Comparison of ENCODE assay signal across 8 cellular contexts in genomic region chr3:122055215-122055614, GRCh38. TPM values are rescaled to one million over a fixed set of nuclear protein-coding genes. Genes with fewer than 3 reads are reported as not detected.
DNase-seq lines count a peak whose midpoint lies in the region; ATAC-seq and TF ChIP-seq lines count a peak whose summit lies in the region.

TSS of gene CD86 (plus strand) at chr3:122055362. CDS start at chr3:122055490, 128 bp downstream.

- intact Hi-C loops in esophagus muscularis mucosa (cut with DNase I), result no loop called here

- no peak for TF ChIP-seq EP300 in esophagus muscularis mucosa (IDR thresholded peaks at IDR 0.05)

- ATAC-seq in GM21360 (IDR thresholded peaks at IDR 0.05; ENCODE audit: unreplicated experiment) (peak; percentile 95), HG03469 (IDR thresholded peaks at IDR 0.05; ENCODE audit: unreplicated experiment) (peak; percentile 89)
- no peak for ATAC-seq in activated naive CD4-positive, alpha-beta T cell treated with anti-CD3 and anti-CD28 coated beads, Interleukin-2, amount 50 U/mL, for 72 hours

- DNase-seq in esophagus muscularis mucosa (ENCODE audit: extremely low spot score), result no peak
- no peak for DNase-seq in activated naive CD4-positive, alpha-beta T cell treated with anti-CD3 and anti-CD28 coated beads, Interleukin-2, amount 50 U/mL, for 72 hours (ENCODE audit: low spot score in 2 of 2)
- DNase-seq in NCI-H2196 treated with DMSO at 0.1 percent for 48 hours (lab: John Stamatoyannopoulos, UW; ENCODE audit: unreplicated experiment), result no peak
- no peak for DNase-seq in NCI-H1930 (lab: John Stamatoyannopoulos, UW)
- no peak for DNase-seq in superior temporal gyrus (ENCODE audit: extremely low spot score)

- H3K4me1 ChIP-seq in DOHH2 (ENCODE audit: control insufficient read depth, low read length), result peaks cover 52% of the 10 kb centered on the region
- no peaks in the 10 kb centered on the region for H3K4me1 ChIP-seq in esophagus muscularis mucosa

- no peak within 1 kb of the TSS for H3K27ac Mint-ChIP-seq in activated naive CD4-positive, alpha-beta T cell treated with anti-CD3 and anti-CD28 coated beads, Interleukin-2, amount 50 U/mL, for 72 hours

- H4K20me1 ChIP-seq in DOHH2 (ENCODE audit: control insufficient read depth, insufficient read depth, low read depth, low read length), result no peaks in the 10 kb centered on the region

- 37% methylated on average over 3 of the region's 3 CpGs for WGBS in esophagus muscularis mucosa

- H3K27me3 ChIP-seq in DOHH2 (ENCODE audit: control insufficient read depth, low read length) (no peaks in the 10 kb centered on the region), esophagus muscularis mucosa (no peaks in the 10 kb centered on the region)

- peaks cover 13% of the 10 kb centered on the region; the same call in 1 of the 2 replicates for H3F3A ChIP-seq in DOHH2 (ENCODE audit: control insufficient read depth, insufficient read depth)

- H3K79me2 ChIP-seq in DOHH2 (ENCODE audit: control insufficient read depth, low read length), result peaks cover 25% of the 10 kb centered on the region

- H3K27ac ChIP-seq in DOHH2 (ENCODE audit: low read depth, low read length), result peak within 1 kb of the TSS; percentile 63
- H3K27ac ChIP-seq in esophagus muscularis mucosa (replicated peaks in 1 of 4), result no peak within 1 kb of the TSS

- no peaks in the 10 kb centered on the region for H3K9me2 ChIP-seq in DOHH2 (replicated peaks; ENCODE audit: control insufficient read depth, low read length)

- no peaks in the 10 kb centered on the region for H3K36me3 Mint-ChIP-seq in activated naive CD4-positive, alpha-beta T cell treated with anti-CD3 and anti-CD28 coated beads, Interleukin-2, amount 50 U/mL, for 72 hours

- TF ChIP-seq CTCF in DOHH2 (IDR thresholded peaks at IDR 0.05; ENCODE audit: low read depth, low read length, poor library complexity, severe bottlenecking), result no peak
- TF ChIP-seq CTCF in esophagus muscularis mucosa (IDR thresholded peaks at IDR 0.05), result no peak

- no peaks in the 10 kb centered on the region for H3K9me3 Mint-ChIP-seq in activated naive CD4-positive, alpha-beta T cell treated with anti-CD3 and anti-CD28 coated beads, Interleukin-2, amount 50 U/mL, for 72 hours

- peak within 1 kb of the TSS; percentile 80 for H3K4me2 ChIP-seq in DOHH2 (ENCODE audit: low read length)

- H3K9me3 ChIP-seq in DOHH2 (ENCODE audit: control insufficient read depth, insufficient read depth, low read length), result no peaks in the 10 kb centered on the region
- H3K9me3 ChIP-seq in esophagus muscularis mucosa, result no peaks in the 10 kb centered on the region

- H3K4me3 ChIP-seq in DOHH2 (ENCODE audit: low read length), result peak within 1 kb of the TSS; percentile 73
- H3K4me3 ChIP-seq in esophagus muscularis mucosa, result peak within 1 kb of the TSS in 3 of 4 donors; percentile 2 to 33 (median 11)

- no peak for TF ChIP-seq POLR2A in esophagus muscularis mucosa (IDR thresholded peaks at IDR 0.05; ENCODE audit: low read depth)

- H3K36me3 ChIP-seq in DOHH2 (ENCODE audit: control insufficient read depth, low read length) (peaks cover 13% of the 10 kb centered on the region), esophagus muscularis mucosa (no peaks in the 10 kb centered on the region)

RNA-seq across cellular contexts. Expression of gene CD86, which starts in this region (rescaled TPM):
- 1 to 10 TPM; 1.8 to 7.5 (median 4.2) TPM for total RNA-seq in esophagus muscularis mucosa
- total RNA-seq in activated naive CD4-positive, alpha-beta T cell treated with anti-CD3 and anti-CD28 coated beads, Interleukin-2, amount 50 U/mL, for 72 hours, result under 1 TPM; 0.14 to 0.49 TPM

Comparison
In these comparisons a context has a peak if more than half of its experiments do, and no peak if none do; other contexts are left out.
1. ATAC-seq: peak in GM21360 (single experiment) and HG03469 (single experiment); none in activated naive CD4-positive, alpha-beta T cell treated with anti-CD3 and anti-CD28 coated beads, Interleukin-2, amount 50 U/mL, for 72 hours (0 of 2).